Comparison of ENCODE assay signal across 30 cellular contexts in the genomic region with DNA sequence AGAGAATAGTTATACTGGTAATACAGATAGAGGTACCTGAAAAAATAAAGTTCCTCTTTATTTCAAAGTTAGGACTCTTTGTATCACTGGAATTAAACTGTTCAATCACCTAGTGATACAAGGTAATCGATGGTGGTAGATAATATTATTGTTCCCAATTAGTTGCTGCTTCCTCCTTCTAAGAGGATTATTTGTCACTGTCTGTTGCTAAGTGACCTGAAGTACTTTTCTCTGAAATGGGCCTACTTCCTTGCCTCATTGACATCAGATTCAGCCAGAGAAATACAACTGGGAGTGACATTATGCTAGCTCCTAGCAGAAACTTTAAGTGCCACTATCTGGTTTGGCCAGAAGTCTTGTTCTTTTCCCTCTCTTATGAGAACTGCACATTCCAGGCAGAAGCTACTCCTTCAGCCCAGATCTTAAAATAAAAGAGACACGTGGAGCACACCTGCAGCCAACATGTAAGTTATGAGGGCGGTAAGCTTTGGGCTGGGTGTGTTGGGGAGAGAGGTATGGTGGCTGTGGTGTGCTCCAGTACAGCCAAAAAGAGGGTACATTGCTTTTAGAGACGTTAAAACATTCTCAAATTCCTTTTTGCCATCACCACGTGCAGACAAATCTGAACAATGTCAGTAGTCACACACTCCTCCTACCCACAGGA.
"Had no signal": no experiment of that assay in that cellular context is flagged by ENCODE, and none has a peak within 500 bp of the region (broad histone marks: within the 10 kb centered on the region; RNA-seq: fewer than 3 reads in every experiment).

No MANE protein-coding gene starts in this region.

- H2AFZ ChIP-seq: hepatocyte had no signal

- H3K27ac Mint-ChIP-seq: activated naive CD8-positive, alpha-beta T cell; naive thymus-derived CD4-positive, alpha-beta T cell; stimulated activated naive B cell treated with anti-CD40 and anti-IgM and Interleukin-4, amounts not matched to agents 10 μg/mL and 1 μg/mL and 100 μg/mL, for 72 hours had no signal

- H3K27me3 Mint-ChIP-seq: activated naive CD8-positive, alpha-beta T cell; naive thymus-derived CD4-positive, alpha-beta T cell; stimulated activated naive B cell treated with anti-CD40 and anti-IgM and Interleukin-4, amounts not matched to agents 10 μg/mL and 1 μg/mL and 100 μg/mL, for 72 hours had no signal

- H3K4me2 ChIP-seq: hepatocyte, smooth muscle cell had no signal

- H3K27ac ChIP-seq: body of pancreas, colonic mucosa, hepatocyte, left ventricle myocardium inferior, pancreas, right atrium auricular region, stomach, thyroid gland, upper lobe of right lung had no signal

- H3K79me2 ChIP-seq: hepatocyte had no signal

- H3K4me3 ChIP-seq: body of pancreas, colonic mucosa, gastrocnemius medialis, hepatocyte, left ventricle myocardium inferior, pancreas, right atrium auricular region, smooth muscle cell, stomach, thyroid gland, upper lobe of right lung had no signal

- ATAC-seq: body of pancreas; gastrocnemius medialis; naive thymus-derived CD4-positive, alpha-beta T cell; pancreas; stimulated activated naive B cell treated with anti-CD40 and anti-IgM and Interleukin-4, amounts not matched to agents 10 μg/mL and 1 μg/mL and 100 μg/mL, for 72 hours; upper lobe of right lung had no signal

- H3K9me3 ChIP-seq: colonic mucosa, gastrocnemius medialis, pancreas, thyroid gland, upper lobe of right lung had no signal

- H3K4me3 Mint-ChIP-seq: activated naive CD8-positive, alpha-beta T cell; naive thymus-derived CD4-positive, alpha-beta T cell; neural crest cell; stimulated activated naive B cell treated with anti-CD40 and anti-IgM and Interleukin-4, amounts not matched to agents 10 μg/mL and 1 μg/mL and 100 μg/mL, for 72 hours; T-helper 2 cell treated with Interferon-gamma antibody and Interleukin-4, amounts not matched to agents 5 μg/mL and 100 μg/mL, for 36 hours had no signal

- H3K4me1 Mint-ChIP-seq: stimulated activated naive B cell treated with anti-CD40 and anti-IgM and Interleukin-4, amounts not matched to agents 10 μg/mL and 1 μg/mL and 100 μg/mL, for 72 hours had no signal

- FAIRE-seq: pancreas had no signal

- H3K36me3 ChIP-seq: colonic mucosa, thyroid gland had no signal

- DNase-seq: activated CD4-positive, alpha-beta T cell treated with anti-CD3 and anti-CD28 coated beads for 48 hours; activated CD4-positive, alpha-beta T cell treated with anti-CD3 and anti-CD28 coated beads, Interleukin-2, amount 50 U/mL, for 48 hours; activated CD8-positive, alpha-beta memory T cell treated with anti-CD3 and anti-CD28 coated beads for 24 hours; activated effector memory CD4-positive, alpha-beta T cell treated with Interleukin-2 at 50 U/mL for 16 hours; activated naive CD4-positive, alpha-beta T cell treated with Interleukin-2 at 50 U/mL for 16 hours; anterior cingulate cortex; body of pancreas; cerebellar nuclear complex; colonic mucosa; effector CD8-positive, alpha-beta T cell; erythroblast; gastrocnemius medialis; islet precursor cell; left ventricle myocardium inferior; naive thymus-derived CD4-positive, alpha-beta T cell; nucleus accumbens; pancreas; stimulated activated CD4-positive, alpha-beta T cell treated with anti-CD3 and anti-CD28 coated beads, Interleukin-15, amount 100 ng/mL, for 24 hours; stimulated activated CD4-positive, alpha-beta T cell treated with anti-CD3 and anti-CD28 coated beads, Interleukin-2, amount 100 ng/mL, for 24 hours; stimulated activated naive B cell treated with anti-CD40 and anti-IgM and Interleukin-4, amounts not matched to agents 10 μg/mL and 1 μg/mL and 100 μg/mL, for 72 hours; stomach; T-helper 1 cell; thyroid gland; upper lobe of right lung had no signal

- H3K4me1 ChIP-seq: body of pancreas, colonic mucosa, left ventricle myocardium inferior, pancreas, right atrium auricular region, thyroid gland, upper lobe of right lung had no signal

- H3K27me3 ChIP-seq: body of pancreas, colonic mucosa, gastrocnemius medialis, hepatocyte, pancreas, right atrium auricular region, stomach, thyroid gland, upper lobe of right lung had no signal
